Comparison of ENCODE assay signal across 22 cellular contexts in genomic region chr10:117955171-117955570, GRCh38.
"Had no signal": no experiment of that assay in that cellular context is flagged by ENCODE, and none has a peak within 500 bp of the region (broad histone marks: within the 10 kb centered on the region; RNA-seq: fewer than 3 reads in every experiment).

No MANE protein-coding gene starts in this region.

- H3K9ac ChIP-seq: neural progenitor cell, parathyroid adenoma had no signal

- H3K4me3 ChIP-seq: gastroesophageal sphincter, neural progenitor cell, prostate gland, right lobe of liver, spleen, thoracic aorta, transverse colon had no signal

- H3K36me3 ChIP-seq: gastroesophageal sphincter, neural progenitor cell, prostate gland, right lobe of liver, spleen, thoracic aorta, transverse colon had no signal

- H3K27ac ChIP-seq: gastroesophageal sphincter, neural progenitor cell, parathyroid adenoma, prostate gland, right lobe of liver, spleen, thoracic aorta, transverse colon had no signal

- H2AFZ ChIP-seq: neural progenitor cell, parathyroid adenoma had no signal

- H3K27me3 ChIP-seq: neural progenitor cell, right lobe of liver had no signal

- H3K79me2 ChIP-seq: parathyroid adenoma had no signal

- H3K4me2 ChIP-seq: neural progenitor cell had no signal

- ATAC-seq: esophagus mucosa; gastroesophageal sphincter; left lobe of liver; natural killer cell; right lobe of liver; stimulated activated memory B cell treated with anti-CD40 and anti-IgM and Interleukin-4, amounts not matched to agents 10 μg/mL and 1 μg/mL and 100 μg/mL, for 72 hours had no signal

- DNase-seq: effector memory CD4-positive, alpha-beta T cell; glutamatergic neuron; islet precursor cell; mammary epithelial cell; natural killer cell; occipital lobe; retina; right lobe of liver; spleen; stimulated activated CD4-positive, alpha-beta T cell treated with anti-CD3 and anti-CD28 coated beads, Interleukin-15, amount 100 ng/mL, for 24 hours; stimulated activated CD4-positive, alpha-beta T cell treated with anti-CD3 and anti-CD28 coated beads, Interleukin-1b, Interleukin-23, amount 100 ng/mL, for 48 hours; stimulated activated CD4-positive, alpha-beta T cell treated with anti-CD3 and anti-CD28 coated beads, Interleukin-4, amount 100 ng/mL, for 24 hours; substantia nigra; transverse colon had no signal

- H3K9me3 ChIP-seq: gastroesophageal sphincter, prostate gland, right lobe of liver, spleen, thoracic aorta, transverse colon had no signal

- H3K4me1 ChIP-seq: gastroesophageal sphincter, neural progenitor cell, parathyroid adenoma, prostate gland, right lobe of liver, spleen, transverse colon had no signal
